In genomic region chr7:4681922-4682620, GRCh38 we compare ENCODE assay signal across 8 cellular contexts.
A peak's percentile ranks its signal among the peaks of the same experiment; 100 is the strongest.
DNase-seq lines count a peak whose midpoint lies in the region; ATAC-seq and TF ChIP-seq lines count a peak whose summit lies in the region.

Gene FOXK1, plus strand, starts transcription at chr7:4682295. Its CDS starts 14 bp downstream, at chr7:4682309.

- H3K4me3 ChIP-seq in OCI-LY3 (ENCODE audit: low read length) (peak within 1 kb of the TSS; percentile 94), mucosa of stomach (ENCODE audit: low read length) (peak within 1 kb of the TSS; percentile 95)

- peak within 1 kb of the TSS; percentile 67 for H3K27ac ChIP-seq in OCI-LY3 (ENCODE audit: low read length)

- DNase-seq in CD1c-positive myeloid dendritic cell (ENCODE audit: extremely low spot score) (peak; percentile 88), activated T-cell treated with anti-CD3 and anti-CD28 coated beads for 48 hours (ENCODE audit: low read depth) (peak; percentile 81), erythroblast (lab: John Stamatoyannopoulos, UW) (peak; percentile 83 to 90)
- DNase-seq in stimulated activated CD8-positive, alpha-beta memory T cell treated with anti-CD3 and anti-CD28 coated beads, Interleukin-7, amount 100 ng/mL, for 1 hour (ENCODE audit: low read depth in 2 of 2) = peak; percentile 60 to 61

- peaks cover 49% of the 10 kb centered on the region for H3K79me2 ChIP-seq in OCI-LY3 (ENCODE audit: low read length)

- no peaks in the 10 kb centered on the region for H3K36me3 ChIP-seq in OCI-LY3 (replicated peaks; ENCODE audit: low read depth, low read length)
- H3K36me3 ChIP-seq in mucosa of stomach (ENCODE audit: control insufficient read depth, insufficient read depth, low read length) = no peaks in the 10 kb centered on the region

- H3K4me1 ChIP-seq in OCI-LY3 (ENCODE audit: low read length) (peaks cover 13% of the 10 kb centered on the region), mucosa of stomach (ENCODE audit: control insufficient read depth, insufficient read depth, low read length) (peaks cover 19% of the 10 kb centered on the region)

- no peaks in the 10 kb centered on the region for H3K27me3 ChIP-seq in OCI-LY3 (ENCODE audit: low read depth, low read length)
- H3K27me3 ChIP-seq in mucosa of stomach (ENCODE audit: control insufficient read depth, insufficient read depth, low read length) = no peaks in the 10 kb centered on the region

- TF ChIP-seq CTCF in OCI-LY3 (IDR thresholded peaks at IDR 0.05; ENCODE audit: low read depth, low read length) = no peak

- H4K20me1 ChIP-seq in OCI-LY3 (ENCODE audit: insufficient read depth, low read length) = peaks cover 24% of the 10 kb centered on the region

- H3K9me3 ChIP-seq in OCI-LY3 (ENCODE audit: insufficient read depth, low read length) (no peaks in the 10 kb centered on the region), mucosa of stomach (ENCODE audit: control insufficient read depth, low read length) (no peaks in the 10 kb centered on the region)

- H3K9ac ChIP-seq in OCI-LY3 (ENCODE audit: low read length) (peak within 1 kb of the TSS; percentile 83), mucosa of stomach (ENCODE audit: low read length) (peak within 1 kb of the TSS; percentile 95)

- no peak within 1 kb of the TSS for H2AFZ ChIP-seq in OCI-LY3 (ENCODE audit: low read depth, low read length)

- TF ChIP-seq POLR2A in erythroblast (IDR thresholded peaks at IDR 0.05; ENCODE audit: low read length) = peak; percentile 38

- H3K4me2 ChIP-seq in OCI-LY3 (ENCODE audit: low read length) = peak within 1 kb of the TSS; percentile 93

- ATAC-seq in GM19351 (IDR thresholded peaks at IDR 0.05; ENCODE audit: unreplicated experiment) = peak; percentile 65
- peak; percentile 68 for ATAC-seq in HG03520 (IDR thresholded peaks at IDR 0.05; ENCODE audit: unreplicated experiment)

Comparison
In these comparisons a context has a peak if more than half of its experiments do, and no peak if none do; other contexts are left out.
1. Peak in every context shown above with its lines: DNase-seq, ATAC-seq, H3K4me3 ChIP-seq and H3K27ac ChIP-seq.